ENCODE assay signal across 20 cellular contexts in the genomic region with DNA sequence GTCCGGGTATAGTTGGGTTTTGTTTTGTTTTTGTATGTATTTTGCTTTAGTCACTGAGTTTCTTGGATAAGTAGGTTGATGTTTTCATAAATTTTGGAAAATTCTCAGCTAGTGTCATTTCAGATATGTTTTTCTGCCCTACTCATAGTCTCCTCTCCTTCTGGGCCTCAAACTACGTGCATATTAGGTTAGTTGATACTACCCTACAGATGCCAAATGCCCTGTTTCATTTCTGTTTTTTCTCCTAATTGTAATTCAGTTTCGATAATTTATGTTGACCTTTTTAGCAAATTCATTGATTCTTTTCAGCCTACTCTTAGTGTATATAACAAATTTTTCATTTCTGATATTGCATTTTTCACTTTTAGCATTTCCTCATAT.
DNase-seq lines count a peak whose midpoint lies in the region; ATAC-seq, FAIRE-seq and TF ChIP-seq lines count a peak whose summit lies in the region.
"Had no signal": no experiment of that assay in that cellular context is flagged by ENCODE, and none has a peak within 500 bp of the region (broad histone marks: within the 10 kb centered on the region; RNA-seq: fewer than 3 reads in every experiment).

No MANE protein-coding gene starts in this region.

- no TSS peak for BruUV-seq in K562 (replicated peaks; lab: Mats Ljungman, UMichigan)

- H3K9ac ChIP-seq in K562 (ENCODE audit: insufficient read depth in 1 of 2, low read depth in 2 of 2, low read length in 2 of 2): peak overlapping the region in 1 of 2 experiments; percentile 51; a peak in 2 of 4 replicates

- TF ChIP-seq EP300 in K562 (IDR thresholded peaks at IDR 0.05; ENCODE audit: low read length): no peak

- H3K27ac ChIP-seq in ACC112 (ENCODE audit: low read depth, low read length) (no peak overlapping the region), KOPT-K1 (ENCODE audit: low read depth, low read length, poor library complexity, severe bottlenecking) (peak overlapping the region; percentile 58), K562 (ENCODE audit: extremely low read depth, low read depth, low read length) (peak overlapping the region; percentile 62)
- H3K27ac ChIP-seq: C4-2B, HL-60 had no signal

- H2AFZ ChIP-seq in ACC112 (ENCODE audit: low read length, unreplicated experiment) (peak overlapping the region; percentile 55), K562 (ENCODE audit: low read depth, low read length) (peak overlapping the region; percentile 77)

- no peaks in the 10 kb centered on the region for H3K9me1 ChIP-seq in K562 (ENCODE audit: control insufficient read depth, insufficient read depth, low read length)

- CTCF ChIA-PET in K562 (lab: Yijun Ruan, JAX; ENCODE audit: low intra/inter-chr PET ratio): no interaction called here

- ATAC-seq in GM19324 (IDR thresholded peaks at IDR 0.05; ENCODE audit: low FRiP score, unreplicated experiment) (peak; percentile 47), K562 (peak; percentile 24)
- ATAC-seq: HepG2, PC-3, T-helper 17 cell had no signal

- TF ChIP-seq CTCF in K562 (IDR thresholded peaks at IDR 0.05 in 2 of 3, conservative IDR thresholded peaks at IDR 0.05 in 1 of 3; ENCODE audit: insufficient read depth in 2 of 3, low read depth in 1 of 3, low read length in 3 of 3): no peak

- no peak overlapping the region; the same call in 1 of the 2 replicates for H3K4me2 ChIP-seq in K562 (ENCODE audit: insufficient read depth, low read length)

- in situ Hi-C loops in K562 (cut with MboI): no loop called here

- DNase-seq in K562 (ENCODE audit: extremely low read depth in 1 of 4, low spot score in 3 of 4) (no peak), DMS153 treated with DMSO at 0.1 percent for 48 hours (lab: John Stamatoyannopoulos, UW; ENCODE audit: unreplicated experiment) (no peak), hepatic stellate cell (ENCODE audit: low spot score) (no peak), AG08395 (ENCODE audit: low spot score) (no peak), KG1 (lab: John Stamatoyannopoulos, UW) (no peak)
- DNase-seq: 8988T, DMS79, NCI-H1694 treated with DMSO at 0.1 percent for 48 hours, NCI-H2081 treated with DMSO at 0.1 percent for 48 hours, NCI-H526, PC-3, SHP77, SW 1271, T-helper 17 cell had no signal

- intact Hi-C loops in K562 (cut with micrococcal nuclease): loop anchor here (2.0 to 10.0 kb wide), 3 partner anchors 67 to 555 kb away; no protein-coding TSS in a partner anchor

- TF ChIP-seq POLR2A in K562 (conservative IDR thresholded peaks at IDR 0.05): no peak

- H3K27me3 ChIP-seq in ACC112 (ENCODE audit: insufficient read depth, low read length) (no peaks in the 10 kb centered on the region), K562 (ENCODE audit: control insufficient read depth in 2 of 2, insufficient read depth in 2 of 2, low read length in 2 of 2) (no peaks in the 10 kb centered on the region)

- H3K36me3 ChIP-seq in ACC112 (ENCODE audit: insufficient read depth, low read length): no peaks in the 10 kb centered on the region
- no peaks in the 10 kb centered on the region for H3K36me3 ChIP-seq in KOPT-K1 (ENCODE audit: insufficient read depth, low read length)
- no peaks in the 10 kb centered on the region for H3K36me3 ChIP-seq in K562 (ENCODE audit: control insufficient read depth, insufficient read depth, low read length)

- H3K4me3 ChIP-seq in ACC112 (ENCODE audit: low read depth, low read length) (no peak overlapping the region), K562 (no peak overlapping the region)

- H4K20me1 ChIP-seq in K562 (replicated peaks; ENCODE audit: control insufficient read depth, insufficient read depth, low read length): no peaks in the 10 kb centered on the region

- H3K9me3 ChIP-seq in KOPT-K1 (ENCODE audit: insufficient read depth, low read length, poor library complexity, severe bottlenecking): no peaks in the 10 kb centered on the region
- peaks cover 6% of the 10 kb centered on the region for H3K9me3 ChIP-seq in K562 (replicated peaks; ENCODE audit: control insufficient read depth, insufficient read depth, low read depth, low read length)

- no peak for TF ChIP-seq RAD21 in K562 (CRISPR knock-in tag; conservative IDR thresholded peaks at IDR 0.05 in 1 of 2, IDR thresholded peaks at IDR 0.05 in 1 of 2)

- H3K4me1 ChIP-seq in ACC112 (ENCODE audit: control insufficient read depth, insufficient read depth, low read length, unreplicated experiment): peaks cover 3% of the 10 kb centered on the region
- peaks cover 0 to 5% of the 10 kb centered on the region in 2 experiments; a peak in 2 of 5 replicates for H3K4me1 ChIP-seq in K562 (replicated peaks in 1 of 2; ENCODE audit: control insufficient read depth in 2 of 2, insufficient read depth in 2 of 2, low read length in 2 of 2)

- H3K79me2 ChIP-seq in ACC112 (ENCODE audit: control insufficient read depth, insufficient read depth, low read length, unreplicated experiment): no peaks in the 10 kb centered on the region
- H3K79me2 ChIP-seq in K562 (ENCODE audit: control insufficient read depth, insufficient read depth, low read length): no peaks in the 10 kb centered on the region

- FAIRE-seq in K562 (lab: Jason Lieb, UNC): peak; percentile 6
- FAIRE-seq: HepG2 had no signal

- POLR2A ChIA-PET in K562 (lab: Yijun Ruan, JAX): interaction anchor here (1.1 to 1.8 kb wide), 2 partner anchors 12 to 17 kb away, joined by 3 to 5 read pairs; no protein-coding TSS in a partner anchor

- WGBS in K562 (ENCODE audit: insufficient coverage, low coverage, missing lambda C conversion rate): 6% methylated on average over 3 of the region's 3 CpGs

TF ChIP-seq in K562, 482 proteins besides CTCF, POLR2A, EP300 and RAD21 (continues in another document):
- TF ChIP-seq KDM5B (IDR thresholded peaks at IDR 0.05; ENCODE audit: insufficient replicate concordance, low read depth, low read length): no peak
- TF ChIP-seq, protein P1, sequence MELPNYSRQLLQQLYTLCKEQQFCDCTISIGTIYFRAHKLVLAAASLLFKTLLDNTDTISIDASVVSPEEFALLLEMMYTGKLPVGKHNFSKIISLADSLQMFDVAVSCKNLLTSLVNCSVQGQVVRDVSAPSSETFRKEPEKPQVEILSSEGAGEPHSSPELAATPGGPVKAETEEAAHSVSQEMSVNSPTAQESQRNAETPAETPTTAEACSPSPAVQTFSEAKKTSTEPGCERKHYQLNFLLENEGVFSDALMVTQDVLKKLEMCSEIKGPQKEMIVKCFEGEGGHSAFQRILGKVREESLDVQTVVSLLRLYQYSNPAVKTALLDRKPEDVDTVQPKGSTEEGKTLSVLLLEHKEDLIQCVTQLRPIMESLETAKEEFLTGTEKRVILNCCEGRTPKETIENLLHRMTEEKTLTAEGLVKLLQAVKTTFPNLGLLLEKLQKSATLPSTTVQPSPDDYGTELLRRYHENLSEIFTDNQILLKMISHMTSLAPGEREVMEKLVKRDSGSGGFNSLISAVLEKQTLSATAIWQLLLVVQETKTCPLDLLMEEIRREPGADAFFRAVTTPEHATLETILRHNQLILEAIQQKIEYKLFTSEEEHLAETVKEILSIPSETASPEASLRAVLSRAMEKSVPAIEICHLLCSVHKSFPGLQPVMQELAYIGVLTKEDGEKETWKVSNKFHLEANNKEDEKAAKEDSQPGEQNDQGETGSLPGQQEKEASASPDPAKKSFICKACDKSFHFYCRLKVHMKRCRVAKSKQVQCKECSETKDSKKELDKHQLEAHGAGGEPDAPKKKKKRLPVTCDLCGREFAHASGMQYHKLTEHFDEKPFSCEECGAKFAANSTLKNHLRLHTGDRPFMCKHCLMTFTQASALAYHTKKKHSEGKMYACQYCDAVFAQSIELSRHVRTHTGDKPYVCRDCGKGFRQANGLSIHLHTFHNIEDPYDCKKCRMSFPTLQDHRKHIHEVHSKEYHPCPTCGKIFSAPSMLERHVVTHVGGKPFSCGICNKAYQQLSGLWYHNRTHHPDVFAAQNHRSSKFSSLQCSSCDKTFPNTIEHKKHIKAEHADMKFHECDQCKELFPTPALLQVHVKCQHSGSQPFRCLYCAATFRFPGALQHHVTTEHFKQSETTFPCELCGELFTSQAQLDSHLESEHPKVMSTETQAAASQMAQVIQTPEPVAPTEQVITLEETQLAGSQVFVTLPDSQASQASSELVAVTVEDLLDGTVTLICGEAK (IDR thresholded peaks at IDR 0.05): peak; percentile 25; the same call in 1 of the 2 replicates
- TF ChIP-seq, protein P1 (CRISPR knock-in tag; IDR thresholded peaks at IDR 0.05): no peak
- peak; percentile 2; the same call in 1 of the 2 replicates for TF ChIP-seq NFRKB (IDR thresholded peaks at IDR 0.05; ENCODE audit: low read depth)
- 0 out of 2 replicates have a peak, but pooled peaks have one; percentile 31 for TF ChIP-seq RBFOX2 (IDR thresholded peaks at IDR 0.05; ENCODE audit: low read depth, low read length)
